Comparison of ENCODE assay signal across 1 cellular context in genomic region chr19:45952691-45953505, GRCh38.
A peak's percentile ranks its signal among the peaks of the same experiment; 100 is the strongest.
TF ChIP-seq lines count a peak whose summit lies in the region.

No MANE protein-coding gene starts in this region.

TF ChIP-seq in HepG2, 621 proteins besides CTCF, POLR2A, EP300 and RAD21 (continues in another document):
- TF ChIP-seq ZNF609 (CRISPR knock-in tag; IDR thresholded peaks at IDR 0.05; ENCODE audit: borderline replicate concordance) (no peak), ZNF235 (CRISPR knock-in tag; IDR thresholded peaks at IDR 0.05; ENCODE audit: borderline replicate concordance) (no peak), POGZ (CRISPR knock-in tag; IDR thresholded peaks at IDR 0.05) (no peak), HOXA5 (CRISPR knock-in tag; IDR thresholded peaks at IDR 0.05) (no peak), NKX3-1 (CRISPR knock-in tag; IDR thresholded peaks at IDR 0.05) (no peak), ZNF839 (CRISPR knock-in tag; IDR thresholded peaks at IDR 0.05; ENCODE audit: borderline replicate concordance) (no peak), ZNF740 (CRISPR knock-in tag; IDR thresholded peaks at IDR 0.05) (no peak), SPEN (CRISPR knock-in tag; IDR thresholded peaks at IDR 0.05; ENCODE audit: low read depth) (0 out of 2 replicates have a peak, but pooled peaks have one; percentile 20), NR2F6 (IDR thresholded peaks at IDR 0.05) (no peak), NR2F6 (CRISPR knock-in tag; IDR thresholded peaks at IDR 0.05) (no peak), GMEB2 (CRISPR knock-in tag; IDR thresholded peaks at IDR 0.05; ENCODE audit: low read depth) (no peak), BATF2 (CRISPR knock-in tag; IDR thresholded peaks at IDR 0.05) (no peak), JDP2 (CRISPR knock-in tag; IDR thresholded peaks at IDR 0.05; ENCODE audit: borderline replicate concordance) (no peak), TAF15 (IDR thresholded peaks at IDR 0.05; ENCODE audit: low read depth, low read length, poor library complexity, severe bottlenecking) (no peak), ZBTB20 (CRISPR knock-in tag; IDR thresholded peaks at IDR 0.05; ENCODE audit: borderline replicate concordance, low read depth) (no peak), HMG20A (CRISPR knock-in tag; IDR thresholded peaks at IDR 0.05; ENCODE audit: borderline replicate concordance) (no peak), ZNF282 (IDR thresholded peaks at IDR 0.05; ENCODE audit: partially characterized antibody) (no peak), PTBP1 (IDR thresholded peaks at IDR 0.05; ENCODE audit: low read depth, low read length, poor library complexity, severe bottlenecking) (no peak), ZNF138 (CRISPR knock-in tag; IDR thresholded peaks at IDR 0.05; ENCODE audit: low read depth) (no peak), SNAPC2 (CRISPR knock-in tag; IDR thresholded peaks at IDR 0.05) (no peak), ZNF441 (CRISPR knock-in tag; IDR thresholded peaks at IDR 0.05; ENCODE audit: borderline replicate concordance) (peak; percentile 66; the same call in 1 of the 2 replicates), ZNF891 (CRISPR knock-in tag; IDR thresholded peaks at IDR 0.05) (peak; percentile 63; the same call in 1 of the 2 replicates), ZNF350 (CRISPR knock-in tag; IDR thresholded peaks at IDR 0.05; ENCODE audit: borderline replicate concordance, low read depth) (no peak), MEIS2 (CRISPR knock-in tag; IDR thresholded peaks at IDR 0.05) (peak; percentile 66; the same call in 1 of the 2 replicates), ESRRA (CRISPR knock-in tag; IDR thresholded peaks at IDR 0.05; ENCODE audit: low read depth) (no peak), ZBTB8A (CRISPR knock-in tag; IDR thresholded peaks at IDR 0.05; ENCODE audit: borderline replicate concordance, low read depth) (no peak), YEATS4 (CRISPR knock-in tag; IDR thresholded peaks at IDR 0.05; ENCODE audit: borderline replicate concordance) (no peak), MEIS1 (CRISPR knock-in tag; IDR thresholded peaks at IDR 0.05; ENCODE audit: borderline replicate concordance) (no peak), CHCHD3 (CRISPR knock-in tag; IDR thresholded peaks at IDR 0.05) (no peak), RFXANK (CRISPR knock-in tag; IDR thresholded peaks at IDR 0.05) (no peak), ZNF530 (CRISPR knock-in tag; IDR thresholded peaks at IDR 0.05; ENCODE audit: low read depth) (no peak)
- TF ChIP-seq, protein P1, sequence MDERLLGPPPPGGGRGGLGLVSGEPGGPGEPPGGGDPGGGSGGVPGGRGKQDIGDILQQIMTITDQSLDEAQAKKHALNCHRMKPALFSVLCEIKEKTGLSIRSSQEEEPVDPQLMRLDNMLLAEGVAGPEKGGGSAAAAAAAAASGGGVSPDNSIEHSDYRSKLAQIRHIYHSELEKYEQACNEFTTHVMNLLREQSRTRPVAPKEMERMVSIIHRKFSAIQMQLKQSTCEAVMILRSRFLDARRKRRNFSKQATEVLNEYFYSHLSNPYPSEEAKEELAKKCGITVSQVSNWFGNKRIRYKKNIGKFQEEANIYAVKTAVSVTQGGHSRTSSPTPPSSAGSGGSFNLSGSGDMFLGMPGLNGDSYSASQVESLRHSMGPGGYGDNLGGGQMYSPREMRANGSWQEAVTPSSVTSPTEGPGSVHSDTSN (CRISPR knock-in tag; IDR thresholded peaks at IDR 0.05), result no peak
- TF ChIP-seq, protein P2, sequence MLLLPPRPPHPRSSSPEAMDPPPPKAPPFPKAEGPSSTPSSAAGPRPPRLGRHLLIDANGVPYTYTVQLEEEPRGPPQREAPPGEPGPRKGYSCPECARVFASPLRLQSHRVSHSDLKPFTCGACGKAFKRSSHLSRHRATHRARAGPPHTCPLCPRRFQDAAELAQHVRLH (CRISPR knock-in tag; IDR thresholded peaks at IDR 0.05; ENCODE audit: borderline replicate concordance, low read depth), result no peak
- TF ChIP-seq, protein P3, sequence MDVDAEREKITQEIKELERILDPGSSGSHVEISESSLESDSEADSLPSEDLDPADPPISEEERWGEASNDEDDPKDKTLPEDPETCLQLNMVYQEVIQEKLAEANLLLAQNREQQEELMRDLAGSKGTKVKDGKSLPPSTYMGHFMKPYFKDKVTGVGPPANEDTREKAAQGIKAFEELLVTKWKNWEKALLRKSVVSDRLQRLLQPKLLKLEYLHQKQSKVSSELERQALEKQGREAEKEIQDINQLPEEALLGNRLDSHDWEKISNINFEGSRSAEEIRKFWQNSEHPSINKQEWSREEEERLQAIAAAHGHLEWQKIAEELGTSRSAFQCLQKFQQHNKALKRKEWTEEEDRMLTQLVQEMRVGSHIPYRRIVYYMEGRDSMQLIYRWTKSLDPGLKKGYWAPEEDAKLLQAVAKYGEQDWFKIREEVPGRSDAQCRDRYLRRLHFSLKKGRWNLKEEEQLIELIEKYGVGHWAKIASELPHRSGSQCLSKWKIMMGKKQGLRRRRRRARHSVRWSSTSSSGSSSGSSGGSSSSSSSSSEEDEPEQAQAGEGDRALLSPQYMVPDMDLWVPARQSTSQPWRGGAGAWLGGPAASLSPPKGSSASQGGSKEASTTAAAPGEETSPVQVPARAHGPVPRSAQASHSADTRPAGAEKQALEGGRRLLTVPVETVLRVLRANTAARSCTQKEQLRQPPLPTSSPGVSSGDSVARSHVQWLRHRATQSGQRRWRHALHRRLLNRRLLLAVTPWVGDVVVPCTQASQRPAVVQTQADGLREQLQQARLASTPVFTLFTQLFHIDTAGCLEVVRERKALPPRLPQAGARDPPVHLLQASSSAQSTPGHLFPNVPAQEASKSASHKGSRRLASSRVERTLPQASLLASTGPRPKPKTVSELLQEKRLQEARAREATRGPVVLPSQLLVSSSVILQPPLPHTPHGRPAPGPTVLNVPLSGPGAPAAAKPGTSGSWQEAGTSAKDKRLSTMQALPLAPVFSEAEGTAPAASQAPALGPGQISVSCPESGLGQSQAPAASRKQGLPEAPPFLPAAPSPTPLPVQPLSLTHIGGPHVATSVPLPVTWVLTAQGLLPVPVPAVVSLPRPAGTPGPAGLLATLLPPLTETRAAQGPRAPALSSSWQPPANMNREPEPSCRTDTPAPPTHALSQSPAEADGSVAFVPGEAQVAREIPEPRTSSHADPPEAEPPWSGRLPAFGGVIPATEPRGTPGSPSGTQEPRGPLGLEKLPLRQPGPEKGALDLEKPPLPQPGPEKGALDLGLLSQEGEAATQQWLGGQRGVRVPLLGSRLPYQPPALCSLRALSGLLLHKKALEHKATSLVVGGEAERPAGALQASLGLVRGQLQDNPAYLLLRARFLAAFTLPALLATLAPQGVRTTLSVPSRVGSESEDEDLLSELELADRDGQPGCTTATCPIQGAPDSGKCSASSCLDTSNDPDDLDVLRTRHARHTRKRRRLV (CRISPR knock-in tag; IDR thresholded peaks at IDR 0.05), result no peak
- TF ChIP-seq, protein P4, sequence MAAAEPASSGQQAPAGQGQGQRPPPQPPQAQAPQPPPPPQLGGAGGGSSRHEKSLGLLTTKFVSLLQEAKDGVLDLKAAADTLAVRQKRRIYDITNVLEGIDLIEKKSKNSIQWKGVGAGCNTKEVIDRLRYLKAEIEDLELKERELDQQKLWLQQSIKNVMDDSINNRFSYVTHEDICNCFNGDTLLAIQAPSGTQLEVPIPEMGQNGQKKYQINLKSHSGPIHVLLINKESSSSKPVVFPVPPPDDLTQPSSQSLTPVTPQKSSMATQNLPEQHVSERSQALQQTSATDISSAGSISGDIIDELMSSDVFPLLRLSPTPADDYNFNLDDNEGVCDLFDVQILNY (CRISPR knock-in tag; conservative IDR thresholded peaks at IDR 0.05), result no peak
- TF ChIP-seq, protein P5, sequence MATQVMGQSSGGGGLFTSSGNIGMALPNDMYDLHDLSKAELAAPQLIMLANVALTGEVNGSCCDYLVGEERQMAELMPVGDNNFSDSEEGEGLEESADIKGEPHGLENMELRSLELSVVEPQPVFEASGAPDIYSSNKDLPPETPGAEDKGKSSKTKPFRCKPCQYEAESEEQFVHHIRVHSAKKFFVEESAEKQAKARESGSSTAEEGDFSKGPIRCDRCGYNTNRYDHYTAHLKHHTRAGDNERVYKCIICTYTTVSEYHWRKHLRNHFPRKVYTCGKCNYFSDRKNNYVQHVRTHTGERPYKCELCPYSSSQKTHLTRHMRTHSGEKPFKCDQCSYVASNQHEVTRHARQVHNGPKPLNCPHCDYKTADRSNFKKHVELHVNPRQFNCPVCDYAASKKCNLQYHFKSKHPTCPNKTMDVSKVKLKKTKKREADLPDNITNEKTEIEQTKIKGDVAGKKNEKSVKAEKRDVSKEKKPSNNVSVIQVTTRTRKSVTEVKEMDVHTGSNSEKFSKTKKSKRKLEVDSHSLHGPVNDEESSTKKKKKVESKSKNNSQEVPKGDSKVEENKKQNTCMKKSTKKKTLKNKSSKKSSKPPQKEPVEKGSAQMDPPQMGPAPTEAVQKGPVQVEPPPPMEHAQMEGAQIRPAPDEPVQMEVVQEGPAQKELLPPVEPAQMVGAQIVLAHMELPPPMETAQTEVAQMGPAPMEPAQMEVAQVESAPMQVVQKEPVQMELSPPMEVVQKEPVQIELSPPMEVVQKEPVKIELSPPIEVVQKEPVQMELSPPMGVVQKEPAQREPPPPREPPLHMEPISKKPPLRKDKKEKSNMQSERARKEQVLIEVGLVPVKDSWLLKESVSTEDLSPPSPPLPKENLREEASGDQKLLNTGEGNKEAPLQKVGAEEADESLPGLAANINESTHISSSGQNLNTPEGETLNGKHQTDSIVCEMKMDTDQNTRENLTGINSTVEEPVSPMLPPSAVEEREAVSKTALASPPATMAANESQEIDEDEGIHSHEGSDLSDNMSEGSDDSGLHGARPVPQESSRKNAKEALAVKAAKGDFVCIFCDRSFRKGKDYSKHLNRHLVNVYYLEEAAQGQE (IDR thresholded peaks at IDR 0.05; ENCODE audit: borderline replicate concordance in 1 of 2, low read depth in 1 of 2, low read length in 2 of 2), result peak in 1 of 2 experiments; percentile 98
- TF ChIP-seq, protein P6, sequence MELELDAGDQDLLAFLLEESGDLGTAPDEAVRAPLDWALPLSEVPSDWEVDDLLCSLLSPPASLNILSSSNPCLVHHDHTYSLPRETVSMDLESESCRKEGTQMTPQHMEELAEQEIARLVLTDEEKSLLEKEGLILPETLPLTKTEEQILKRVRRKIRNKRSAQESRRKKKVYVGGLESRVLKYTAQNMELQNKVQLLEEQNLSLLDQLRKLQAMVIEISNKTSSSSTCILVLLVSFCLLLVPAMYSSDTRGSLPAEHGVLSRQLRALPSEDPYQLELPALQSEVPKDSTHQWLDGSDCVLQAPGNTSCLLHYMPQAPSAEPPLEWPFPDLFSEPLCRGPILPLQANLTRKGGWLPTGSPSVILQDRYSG (CRISPR knock-in tag; IDR thresholded peaks at IDR 0.05), result no peak
- TF ChIP-seq, protein P7, sequence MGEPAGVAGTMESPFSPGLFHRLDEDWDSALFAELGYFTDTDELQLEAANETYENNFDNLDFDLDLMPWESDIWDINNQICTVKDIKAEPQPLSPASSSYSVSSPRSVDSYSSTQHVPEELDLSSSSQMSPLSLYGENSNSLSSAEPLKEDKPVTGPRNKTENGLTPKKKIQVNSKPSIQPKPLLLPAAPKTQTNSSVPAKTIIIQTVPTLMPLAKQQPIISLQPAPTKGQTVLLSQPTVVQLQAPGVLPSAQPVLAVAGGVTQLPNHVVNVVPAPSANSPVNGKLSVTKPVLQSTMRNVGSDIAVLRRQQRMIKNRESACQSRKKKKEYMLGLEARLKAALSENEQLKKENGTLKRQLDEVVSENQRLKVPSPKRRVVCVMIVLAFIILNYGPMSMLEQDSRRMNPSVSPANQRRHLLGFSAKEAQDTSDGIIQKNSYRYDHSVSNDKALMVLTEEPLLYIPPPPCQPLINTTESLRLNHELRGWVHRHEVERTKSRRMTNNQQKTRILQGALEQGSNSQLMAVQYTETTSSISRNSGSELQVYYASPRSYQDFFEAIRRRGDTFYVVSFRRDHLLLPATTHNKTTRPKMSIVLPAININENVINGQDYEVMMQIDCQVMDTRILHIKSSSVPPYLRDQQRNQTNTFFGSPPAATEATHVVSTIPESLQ (CRISPR knock-in tag; conservative IDR thresholded peaks at IDR 0.05), result no peak
